Comparison of ENCODE assay signal across 14 cellular contexts in genomic region chr11:19674420-19674819, GRCh38. TPM values are rescaled to one million over a fixed set of nuclear protein-coding genes. Genes with fewer than 3 reads are reported as not detected.
DNase-seq lines count a peak whose midpoint lies in the region; ATAC-seq and TF ChIP-seq lines count a peak whose summit lies in the region.
"Had no signal": no experiment of that assay in that cellular context is flagged by ENCODE, and none has a peak within 500 bp of the region (broad histone marks: within the 10 kb centered on the region; RNA-seq: fewer than 3 reads in every experiment).

No MANE protein-coding gene starts in this region.

- H3K4ac ChIP-seq in trophoblast cell (ENCODE audit: low read depth, low read length): no peak overlapping the region

- no peak overlapping the region for H2AFZ ChIP-seq in trophoblast cell (ENCODE audit: insufficient read depth, low read length, poor library complexity)
- H2AFZ ChIP-seq in osteoblast (ENCODE audit: low read length): no peak overlapping the region

- H4K20me1 ChIP-seq in osteoblast (ENCODE audit: insufficient read depth, low read length): no peaks in the 10 kb centered on the region

- H4K8ac ChIP-seq in trophoblast cell (ENCODE audit: low read depth, low read length): no peak overlapping the region

- intact Hi-C loops in aorta (cut with DNase I): loop anchor here (5.0 kb wide), 3 partner anchors 38 to 77 kb away; partner anchors contain the start of gene NAV2 (in 1 of the 2)

- H2AK5ac ChIP-seq in trophoblast cell (ENCODE audit: low read length): no peak overlapping the region

- H3K14ac ChIP-seq in trophoblast cell (ENCODE audit: low read length): no peak overlapping the region

- H3K27ac ChIP-seq in right atrium auricular region (peak overlapping the region; percentile 79 to 91), trophoblast cell (ENCODE audit: low read depth, low read length) (peak overlapping the region; percentile 24), aorta (ENCODE audit: low read depth in 1 of 2, low read length in 2 of 2) (peak overlapping the region; percentile 95 to 98), osteoblast (ENCODE audit: low read depth, low read length) (no peak overlapping the region)
- H3K27ac ChIP-seq: 22Rv1, SJCRH30 had no signal

- H2BK12ac ChIP-seq in trophoblast cell (ENCODE audit: low read length): no peak overlapping the region

- H3K79me2 ChIP-seq in trophoblast cell (ENCODE audit: control insufficient read depth, insufficient read depth, low read length, poor library complexity): no peaks in the 10 kb centered on the region
- no peaks in the 10 kb centered on the region for H3K79me2 ChIP-seq in osteoblast (ENCODE audit: insufficient read depth, low read length)

- no peak overlapping the region for H2BK120ac ChIP-seq in trophoblast cell (ENCODE audit: insufficient read depth, low read length, poor library complexity)

- H3K4me1 ChIP-seq in right atrium auricular region (peaks cover 0 to 49% of the 10 kb centered on the region in 2 donors), trophoblast cell (ENCODE audit: control insufficient read depth in 1 of 2, insufficient read depth in 2 of 2, low read length in 2 of 2) (peaks cover 15% of the 10 kb centered on the region in 2 experiments), aorta (ENCODE audit: control insufficient read depth in 1 of 2, insufficient read depth in 2 of 2, low read length in 2 of 2) (peaks cover 0 to 10% of the 10 kb centered on the region in 2 donors), osteoblast (ENCODE audit: insufficient read depth, low read length) (peaks cover 13% of the 10 kb centered on the region)

- H3K36me3 ChIP-seq in right atrium auricular region: no peaks in the 10 kb centered on the region
- no peaks in the 10 kb centered on the region for H3K36me3 ChIP-seq in trophoblast cell (ENCODE audit: control insufficient read depth in 1 of 2, insufficient read depth in 2 of 2, low read length in 2 of 2)
- H3K36me3 ChIP-seq in aorta (ENCODE audit: control insufficient read depth in 1 of 2, insufficient read depth in 2 of 2, low read length in 1 of 2): no peaks in the 10 kb centered on the region
- no peaks in the 10 kb centered on the region for H3K36me3 ChIP-seq in osteoblast (ENCODE audit: insufficient read depth, low read length)

- no peaks in the 10 kb centered on the region for H3K79me1 ChIP-seq in trophoblast cell (ENCODE audit: low read length)

- no peak overlapping the region for H4K12ac ChIP-seq in trophoblast cell (ENCODE audit: low read depth, low read length)

- ATAC-seq in aorta (ENCODE audit: low FRiP score): no peak

- H4K91ac ChIP-seq in trophoblast cell (ENCODE audit: low read depth, low read length): no peak overlapping the region

- H3K4me2 ChIP-seq in trophoblast cell (ENCODE audit: low read length) (no peak overlapping the region), osteoblast (ENCODE audit: insufficient read depth, low read length) (no peak overlapping the region)

- DNase-seq in DMS53 (lab: John Stamatoyannopoulos, UW): peak; percentile 18
- DNase-seq in DMS53 treated with DMSO at 0.1 percent for 48 hours (lab: John Stamatoyannopoulos, UW; ENCODE audit: unreplicated experiment): no peak
- DNase-seq in right atrium auricular region (ENCODE audit: low spot score): no peak
- DNase-seq in trophoblast cell: no peak
- no peak for DNase-seq in aorta
- DNase-seq in osteoblast (ENCODE audit: insufficient read length, low spot score, missing footprints): no peak
- DNase-seq in NCI-H1694 (lab: John Stamatoyannopoulos, UW): no peak
- no peak for DNase-seq in NCI-H146 treated with DMSO at 0.1 percent for 48 hours (lab: John Stamatoyannopoulos, UW; ENCODE audit: unreplicated experiment)
- DNase-seq: activated naive CD4-positive, alpha-beta T cell treated with Interleukin-2 at 50 U/mL for 16 hours; MM.1S; NCI-H2171 treated with DMSO at 0.1 percent for 48 hours; SJCRH30; stimulated activated CD4-positive, alpha-beta T cell treated with anti-CD3 and anti-CD28 coated beads, Interleukin-2, amount 100 ng/mL, for 48 hours had no signal

- H3K9me3 ChIP-seq in right atrium auricular region: no peaks in the 10 kb centered on the region
- H3K9me3 ChIP-seq in trophoblast cell (ENCODE audit: insufficient read depth, low read depth, low read length): no peaks in the 10 kb centered on the region
- H3K9me3 ChIP-seq in aorta (ENCODE audit: control insufficient read depth, low read length): no peaks in the 10 kb centered on the region
- no peaks in the 10 kb centered on the region for H3K9me3 ChIP-seq in osteoblast (ENCODE audit: low read depth, low read length)
- H3K9me3 ChIP-seq: SJCRH30 had no signal

- WGBS in trophoblast cell (ENCODE audit: extremely low coverage, insufficient coverage, insufficient read length): no CpG with 5 or more reads among the region's 2 CpGs
- WGBS in aorta, 2 donors: 10 to 14% methylated on average over 2 of the region's 2 CpGs

- no peak overlapping the region for H3K23ac ChIP-seq in trophoblast cell (ENCODE audit: low read length)

- no peak overlapping the region for H3K9ac ChIP-seq in trophoblast cell (ENCODE audit: low read length)

- H2BK5ac ChIP-seq in trophoblast cell (ENCODE audit: low read depth, low read length, poor library complexity): no peak overlapping the region

- no peak for TF ChIP-seq CTCF in right atrium auricular region (IDR thresholded peaks at IDR 0.05)
- no peak for TF ChIP-seq CTCF in osteoblast (IDR thresholded peaks at IDR 0.05; ENCODE audit: extremely low read depth, low read depth, low read length)

- no peak overlapping the region for H3K4me3 ChIP-seq in right atrium auricular region
- no peak overlapping the region for H3K4me3 ChIP-seq in trophoblast cell (ENCODE audit: low read depth, low read length)
- H3K4me3 ChIP-seq in aorta (ENCODE audit: low read length in 2 of 2): no peak overlapping the region
- no peak overlapping the region for H3K4me3 ChIP-seq in osteoblast (ENCODE audit: insufficient read depth, low read length)
- H3K4me3 ChIP-seq: SJCRH30 had no signal

- H3K27me3 ChIP-seq in right atrium auricular region (no peaks in the 10 kb centered on the region), trophoblast cell (ENCODE audit: insufficient read depth, low read length) (no peaks in the 10 kb centered on the region), aorta (ENCODE audit: control insufficient read depth in 1 of 2, insufficient read depth in 2 of 2, low read length in 1 of 2) (no peaks in the 10 kb centered on the region), osteoblast (ENCODE audit: insufficient read depth, low read length) (no peaks in the 10 kb centered on the region)
- H3K27me3 ChIP-seq: SJCRH30 had no signal

- H3K18ac ChIP-seq in trophoblast cell (ENCODE audit: low read length): no peak overlapping the region

RNA-seq across cellular contexts. Expression of gene NAV2, which starts 38.2 kb away (rescaled TPM):
- 10 to 100 TPM; 11.4 to 19.2 TPM for total RNA-seq in right atrium auricular region
- 36.1 and 37.2 TPM in 2 replicates for polyA plus RNA-seq in trophoblast cell (2013)
- 100 to 1,000 TPM in 1 of 2 donors, 10 to 100 TPM in 1; 84.6 to 250 TPM for total RNA-seq in aorta
- 10 to 100 TPM in 1 of 2 donors, 1 to 10 TPM in 1; 5.0 to 18.2 TPM for polyA plus RNA-seq in aorta
- 8.7 and 12.4 TPM in 2 replicates for total RNA-seq in osteoblast
